In the genomic region with DNA sequence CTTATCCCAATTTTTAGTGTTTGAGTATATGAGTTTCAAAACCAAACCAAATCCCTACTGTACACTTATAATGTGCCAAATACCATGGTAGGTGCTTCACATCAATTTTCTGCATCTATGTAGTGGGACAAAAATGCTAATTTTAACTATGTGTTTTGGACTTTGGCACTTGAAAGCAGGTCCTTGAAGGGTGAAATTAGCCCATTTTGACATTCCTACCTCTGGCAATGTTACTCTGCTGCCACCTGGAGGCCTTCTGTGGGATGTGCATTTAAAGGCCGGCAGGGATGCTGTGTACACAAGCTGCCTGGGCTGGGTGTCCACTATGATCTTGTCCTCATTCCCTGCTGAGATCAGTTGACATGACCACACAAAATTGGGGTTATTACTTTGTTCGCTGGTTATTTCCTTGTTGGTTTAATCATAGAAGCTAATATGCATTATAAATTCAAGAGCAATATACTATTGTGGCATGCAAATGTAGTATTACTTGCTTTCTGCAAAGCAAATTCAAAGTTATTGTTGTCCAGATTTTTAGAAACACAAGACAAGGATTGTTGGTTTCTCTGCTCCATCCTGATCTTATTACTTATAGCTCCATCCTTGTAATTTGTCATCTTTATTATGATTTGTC, we compare ENCODE assay signal across 8 cellular contexts.
A peak's percentile ranks its signal among the peaks of the same experiment; 100 is the strongest.
DNase-seq lines count a peak whose midpoint lies in the region; ATAC-seq and TF ChIP-seq lines count a peak whose summit lies in the region.

No MANE protein-coding gene starts in this region.

- CTCF ChIA-PET in Panc1 (lab: Charles Lee), result interaction anchor here (0.6 to 4.1 kb wide), 7 partner anchors 16 to 304 kb away, joined by 3 to 25 read pairs (median 3); no protein-coding TSS in a partner anchor

- peak; percentile 91 for ATAC-seq in Panc1

- POLR2A ChIA-PET in Panc1 (lab: Charles Lee), result no interaction called here

- BruUV-seq in Panc1 (replicated peaks; lab: Mats Ljungman, UMichigan), result no TSS peak

- H3K27ac ChIP-seq in Panc1 (ENCODE audit: low read length), result no peak overlapping the region
- no peak overlapping the region for H3K27ac ChIP-seq in tibial nerve

- TF ChIP-seq CTCF in Panc1 (IDR thresholded peaks at IDR 0.05) (peak; percentile 98), fibroblast of the aortic adventitia (IDR thresholded peaks at IDR 0.05; ENCODE audit: insufficient read depth, low read length) (peak; percentile 99), tibial nerve (IDR thresholded peaks at IDR 0.05) (peak; percentile 90 to 97 (median 94))

- no peaks in the 10 kb centered on the region for H3K4me1 ChIP-seq in Panc1 (ENCODE audit: control insufficient read depth, insufficient read depth, low read length)
- H3K4me1 ChIP-seq in tibial nerve, result peaks cover 0 to 55% (median 2%) of the 10 kb centered on the region in 4 donors

- H3K36me3 ChIP-seq in Panc1 (ENCODE audit: control insufficient read depth, insufficient read depth, low read length) (no peaks in the 10 kb centered on the region), tibial nerve (no peaks in the 10 kb centered on the region)

- in situ Hi-C loops in Panc1 (cut with HindIII; ENCODE audit: low pct_unique_long_range_greater_than_20kb, low sequenced_read_pairs), result no loop called here

- H3K9me3 ChIP-seq in Panc1 (ENCODE audit: control insufficient read depth, insufficient read depth, low read depth, low read length), result no peaks in the 10 kb centered on the region
- no peaks in the 10 kb centered on the region for H3K9me3 ChIP-seq in tibial nerve

- H3K4me3 ChIP-seq in Panc1 (ENCODE audit: low read depth in 2 of 2, low read length in 2 of 2), result no peak overlapping the region
- no peak overlapping the region for H3K4me3 ChIP-seq in fibroblast of the aortic adventitia (ENCODE audit: low read depth, low read length)
- no peak overlapping the region for H3K4me3 ChIP-seq in tibial nerve

- TF ChIP-seq EP300 in tibial nerve (IDR thresholded peaks at IDR 0.05), result no peak

- 0 to 4% methylated on average over 2 of the region's 2 CpGs for WGBS in tibial nerve, 2 donors

- DNase-seq in SIG-M5 treated with dmso at 0.1 percent for 504 hours (lab: John Stamatoyannopoulos, UW; ENCODE audit: unreplicated experiment) (peak; percentile 64), SIG-M5 (lab: John Stamatoyannopoulos, UW) (no peak), HT-29 (ENCODE audit: low spot score) (peak; percentile 89), Panc1 (ENCODE audit: low read depth, low spot score) (peak; percentile 87), activated T-helper 1 cell treated with Interleukin-2 at 50 U/mL for 16 hours (ENCODE audit: low read depth) (peak; percentile 28), fibroblast of the aortic adventitia (ENCODE audit: low read depth) (peak; percentile 85), occipital lobe (lab: John Stamatoyannopoulos, UW) (peak; percentile 34), tibial nerve (ENCODE audit: low spot score in 2 of 2) (peak; percentile 71 to 90)

- no peak for TF ChIP-seq POLR2A in tibial nerve (IDR thresholded peaks at IDR 0.05)

- H3K27me3 ChIP-seq in Panc1 (ENCODE audit: control insufficient read depth, insufficient read depth, low read length), result no peaks in the 10 kb centered on the region
- H3K27me3 ChIP-seq in tibial nerve, result no peaks in the 10 kb centered on the region

- intact Hi-C loops in Panc1 (cut with micrococcal nuclease; ENCODE audit: unreplicated experiment), result loop anchor here (1.0 kb wide), 1 partner anchor 202 kb away; no protein-coding TSS in a partner anchor
